Comparison of ENCODE assay signal across 8 cellular contexts in genomic region chr18:49561377-49562193, GRCh38. TPM values are rescaled to one million over a fixed set of nuclear protein-coding genes. Genes with fewer than 3 reads are reported as not detected.
DNase-seq lines count a peak whose midpoint lies in the region; ATAC-seq and TF ChIP-seq lines count a peak whose summit lies in the region.

TSS of gene LIPG (plus strand) at chr18:49562057. CDS start at chr18:49562309, 252 bp downstream.

- H3K36me3 Mint-ChIP-seq in osteocyte (ENCODE audit: unreplicated experiment): no peaks in the 10 kb centered on the region

- ATAC-seq in activated CD4-positive, CD25-positive, alpha-beta regulatory T cell treated with anti-CD3 and anti-CD28 coated beads, Interleukin-2, amount 50 U/mL, for 24 hours: peak; percentile 59 to 77
- ATAC-seq in HG03159 (IDR thresholded peaks at IDR 0.05; ENCODE audit: unreplicated experiment): peak; percentile 68

- H3K9me3 Mint-ChIP-seq in osteocyte (ENCODE audit: unreplicated experiment): no peaks in the 10 kb centered on the region

- no peak within 1 kb of the TSS for H3K27ac Mint-ChIP-seq in osteocyte (ENCODE audit: unreplicated experiment)

- TF ChIP-seq CTCF in osteocyte (IDR thresholded peaks at IDR 0.05): no peak

- H3K4me3 Mint-ChIP-seq in osteocyte (ENCODE audit: unreplicated experiment): peak within 1 kb of the TSS; percentile 70

- H3K4me1 Mint-ChIP-seq in osteocyte (ENCODE audit: unreplicated experiment): peaks cover 20% of the 10 kb centered on the region

- DNase-seq in activated CD4-positive, CD25-positive, alpha-beta regulatory T cell (lab: John Stamatoyannopoulos, UW): no peak
- DNase-seq in NCI-H748 (lab: John Stamatoyannopoulos, UW; ENCODE audit: unreplicated experiment): peak; percentile 94
- DNase-seq in activated T-helper 9 cell treated with anti-CD3 and anti-CD28 coated beads, Interleukin-2, amount 50 U/mL, for 16 hours (ENCODE audit: low read depth): peak; percentile 12
- peak; percentile 67 for DNase-seq in glomerular endothelial cell (ENCODE audit: extremely low read depth, low read depth, low spot score)
- DNase-seq in osteocyte (ENCODE audit: extremely low spot score, unreplicated experiment): no peak
- no peak for DNase-seq in NK-92 (lab: John Stamatoyannopoulos, UW; ENCODE audit: unreplicated experiment)

- peaks cover 87% of the 10 kb centered on the region for H3K27me3 Mint-ChIP-seq in osteocyte (ENCODE audit: unreplicated experiment)

RNA-seq across cellular contexts. Expression of gene LIPG, which starts in this region (rescaled TPM):
- total RNA-seq in glomerular endothelial cell: 123 and 185 TPM in 2 replicates
- not detected in 2 replicates for total RNA-seq in osteocyte

Comparison
In these comparisons a context has a peak if more than half of its experiments do, and no peak if none do; other contexts are left out.
1. RNA of gene LIPG (total RNA-seq): 123 to 185 TPM in glomerular endothelial cell; not detected in osteocyte; every median in the first group is over 100 times any median in the second.
2. DNase-seq: peak in NCI-H748 (single experiment), activated T-helper 9 cell treated with anti-CD3 and anti-CD28 coated beads, Interleukin-2, amount 50 U/mL, for 16 hours (single experiment) and glomerular endothelial cell (single experiment); none in activated CD4-positive, CD25-positive, alpha-beta regulatory T cell (0 of 4), osteocyte (single experiment) and NK-92 (single experiment).